Comparison of ENCODE assay signal across 21 cellular contexts in genomic region chr20:32993484-32994050, GRCh38. TPM values are rescaled to one million over a fixed set of nuclear protein-coding genes. Genes with fewer than 3 reads are reported as not detected.
DNase-seq lines count a peak whose midpoint lies in the region; ATAC-seq and TF ChIP-seq lines count a peak whose summit lies in the region.
"Had no signal": no experiment of that assay in that cellular context is flagged by ENCODE, and none has a peak within 500 bp of the region (broad histone marks: within the 10 kb centered on the region; RNA-seq: fewer than 3 reads in every experiment).

No MANE protein-coding gene starts in this region.

- no peaks in the 10 kb centered on the region for H3K27me3 ChIP-seq in endodermal cell (ENCODE audit: control insufficient read depth, insufficient read depth, low read length, poor library complexity, severe bottlenecking)
- H3K27me3 ChIP-seq: BLaER1 treated with 17β-estradiol and CSF1 and Interleukin-3, amounts not matched to agents 10 nM and 100 nM; Peyer's patch had no signal

- no peak overlapping the region for H3K27ac ChIP-seq in endodermal cell (ENCODE audit: low read depth, low read length)
- H3K27ac ChIP-seq: BLaER1 treated with 17β-estradiol and CSF1 and Interleukin-3, amounts not matched to agents 10 nM and 100 nM; Peyer's patch had no signal

- no peak overlapping the region for H3K27ac Mint-ChIP-seq in activated T-cell treated with anti-CD3 and anti-CD28 coated beads, Interleukin-2, amount 50 U/mL, for 72 hours
- no peak overlapping the region for H3K27ac Mint-ChIP-seq in stimulated activated naive CD8-positive, alpha-beta T cell treated with anti-CD3 and anti-CD28 coated beads, Interleukin-15, amount 100 ng/mL, for 72 hours
- H3K27ac Mint-ChIP-seq in endodermal cell: no peak overlapping the region
- H3K27ac Mint-ChIP-seq in CD14-positive monocyte: no peak overlapping the region
- H3K27ac Mint-ChIP-seq: HFFc6 had no signal

- peaks cover 10 to 13% of the 10 kb centered on the region in 2 donors for H3K9me3 Mint-ChIP-seq in activated T-cell treated with anti-CD3 and anti-CD28 coated beads, Interleukin-2, amount 50 U/mL, for 72 hours
- H3K9me3 Mint-ChIP-seq in stimulated activated naive CD8-positive, alpha-beta T cell treated with anti-CD3 and anti-CD28 coated beads, Interleukin-15, amount 100 ng/mL, for 72 hours: peaks cover 13 to 22% of the 10 kb centered on the region in 2 donors
- H3K9me3 Mint-ChIP-seq in endodermal cell (peaks cover 11% of the 10 kb centered on the region), CD14-positive monocyte (peaks cover 0 to 9% (median 0%) of the 10 kb centered on the region in 7 donors)

- H3K36me3 Mint-ChIP-seq in activated T-cell treated with anti-CD3 and anti-CD28 coated beads, Interleukin-2, amount 50 U/mL, for 72 hours (ENCODE audit: insufficient read depth in 2 of 2): peaks cover 6 to 9% of the 10 kb centered on the region in 2 donors
- no peaks in the 10 kb centered on the region for H3K36me3 Mint-ChIP-seq in endodermal cell (ENCODE audit: low read depth)
- no peaks in the 10 kb centered on the region for H3K36me3 Mint-ChIP-seq in CD14-positive monocyte

- peaks cover 9% of the 10 kb centered on the region for H3K9me3 ChIP-seq in endodermal cell (ENCODE audit: control insufficient read depth, low read length)
- H3K9me3 ChIP-seq: Peyer's patch had no signal

- H3K27me3 Mint-ChIP-seq in activated T-cell treated with anti-CD3 and anti-CD28 coated beads, Interleukin-2, amount 50 U/mL, for 72 hours (ENCODE audit: low read depth): no peaks in the 10 kb centered on the region
- no peaks in the 10 kb centered on the region for H3K27me3 Mint-ChIP-seq in stimulated activated naive CD8-positive, alpha-beta T cell treated with anti-CD3 and anti-CD28 coated beads, Interleukin-15, amount 100 ng/mL, for 72 hours
- H3K27me3 Mint-ChIP-seq in endodermal cell (ENCODE audit: insufficient read depth) (no peaks in the 10 kb centered on the region), CD14-positive monocyte (ENCODE audit: low read depth in 3 of 3) (peaks cover 0 to 1% (median 0%) of the 10 kb centered on the region in 3 donors)

- ATAC-seq in activated T-cell treated with anti-CD3 and anti-CD28 coated beads, Interleukin-2, amount 50 U/mL, for 72 hours (replicated peaks in 1 of 2): peak; percentile 15 to 27
- ATAC-seq in stimulated activated naive CD8-positive, alpha-beta T cell treated with anti-CD3 and anti-CD28 coated beads, Interleukin-15, Interleukin-2, amounts not matched to agents 100 U/mL and 50 U/mL, for 24 hours: peak; percentile 36
- ATAC-seq in stimulated activated naive CD8-positive, alpha-beta T cell treated with anti-CD3 and anti-CD28 coated beads, Interleukin-15, amount 100 ng/mL, for 72 hours: no peak
- no peak for ATAC-seq in GM19395 (IDR thresholded peaks at IDR 0.05; ENCODE audit: unreplicated experiment)

- H3K4me1 ChIP-seq in endodermal cell (ENCODE audit: control insufficient read depth, insufficient read depth, low read length): no peaks in the 10 kb centered on the region
- H3K4me1 ChIP-seq: Peyer's patch had no signal

- WGBS in endodermal cell (ENCODE audit: insufficient coverage in 1 of 2, insufficient read length in 1 of 2), 2 experiments: 91 to 95% methylated on average over 7 to 8 of the region's 8 CpGs

- H3K4me1 Mint-ChIP-seq in activated T-cell treated with anti-CD3 and anti-CD28 coated beads, Interleukin-2, amount 50 U/mL, for 72 hours (ENCODE audit: low read depth): peaks cover 46% of the 10 kb centered on the region
- peaks cover 42% of the 10 kb centered on the region for H3K4me1 Mint-ChIP-seq in stimulated activated naive CD8-positive, alpha-beta T cell treated with anti-CD3 and anti-CD28 coated beads, Interleukin-15, amount 100 ng/mL, for 72 hours
- H3K4me1 Mint-ChIP-seq in endodermal cell: no peaks in the 10 kb centered on the region
- no peaks in the 10 kb centered on the region for H3K4me1 Mint-ChIP-seq in CD14-positive monocyte

- no peak overlapping the region for H3K9ac ChIP-seq in endodermal cell (ENCODE audit: extremely low read depth, low read length, poor library complexity, severe bottlenecking)
- H3K9ac ChIP-seq: BLaER1 treated with 17β-estradiol and CSF1 and Interleukin-3, amounts not matched to agents 10 nM and 100 nM had no signal

- intact Hi-C loops in CD14-positive monocyte (cut with micrococcal nuclease): no loop called here

- DNase-seq in activated T-cell treated with anti-CD3 and anti-CD28 coated beads, Interleukin-2, amount 50 U/mL, for 72 hours: no peak
- no peak for DNase-seq in activated T-cell treated with anti-CD3 and anti-CD28 coated beads, Interleukin-2, amount 50 U/mL, for 1 hour
- no peak for DNase-seq in stimulated activated naive CD8-positive, alpha-beta T cell treated with anti-CD3 and anti-CD28 coated beads, Interleukin-15, Interleukin-2, amounts not matched to agents 100 U/mL and 50 U/mL, for 24 hours
- DNase-seq in stimulated activated naive CD8-positive, alpha-beta T cell treated with anti-CD3 and anti-CD28 coated beads, Interleukin-15, amount 100 ng/mL, for 72 hours: no peak
- DNase-seq in endodermal cell (no peak), CD14-positive monocyte (ENCODE audit: low spot score) (no peak)
- DNase-seq: DMS79 treated with DMSO at 0.1 percent for 48 hours; H7; HFFc6; KG1; NCI-H1417; NCI-H187; NCI-H2107; NCI-H510A; NCI-H748 treated with DMSO at 0.1 percent for 48 hours; NK-92 treated with Interleukin-12 subunit alpha and Interleukin-12 subunit beta, amount 100 ng/mL, for 24 hours; Peyer's patch; SHP77 had no signal

- no peaks in the 10 kb centered on the region for H3K36me3 ChIP-seq in endodermal cell (ENCODE audit: control insufficient read depth, insufficient read depth, low read length)
- H3K36me3 ChIP-seq: BLaER1 treated with 17β-estradiol and CSF1 and Interleukin-3, amounts not matched to agents 10 nM and 100 nM; Peyer's patch had no signal

- no peak overlapping the region for H3K4me3 Mint-ChIP-seq in activated T-cell treated with anti-CD3 and anti-CD28 coated beads, Interleukin-2, amount 50 U/mL, for 72 hours
- no peak overlapping the region for H3K4me3 Mint-ChIP-seq in stimulated activated naive CD8-positive, alpha-beta T cell treated with anti-CD3 and anti-CD28 coated beads, Interleukin-15, amount 100 ng/mL, for 72 hours
- no peak overlapping the region for H3K4me3 Mint-ChIP-seq in endodermal cell
- H3K4me3 Mint-ChIP-seq in CD14-positive monocyte: no peak overlapping the region
- H3K4me3 Mint-ChIP-seq: HFFc6 had no signal

- no peak overlapping the region for H3K4me3 ChIP-seq in endodermal cell (ENCODE audit: low read length)
- H3K4me3 ChIP-seq: BLaER1 treated with 17β-estradiol and CSF1 and Interleukin-3, amounts not matched to agents 10 nM and 100 nM; Peyer's patch had no signal

- TF ChIP-seq CTCF in endodermal cell (conservative IDR thresholded peaks at IDR 0.05) (peak; percentile 11), CD14-positive monocyte (IDR thresholded peaks at IDR 0.05) (no peak)

RNA-seq across cellular contexts. Expression of gene SUN5, which starts 10.7 kb away (rescaled TPM):
- total RNA-seq in activated T-cell treated with anti-CD3 and anti-CD28 coated beads, Interleukin-2, amount 50 U/mL, for 72 hours: not detected
- not detected for total RNA-seq in endodermal cell
- not detected for polyA plus RNA-seq in endodermal cell (2013, experiment 1 of 2)
- not detected for polyA plus RNA-seq in endodermal cell (2013, experiment 2 of 2)
- not detected for polyA plus RNA-seq in CD14-positive monocyte
- total RNA-seq: A673, H7, HFFc6, Peyer's patch had no signal

RNA-seq across cellular contexts. Expression of gene BPIFB2, which starts 13.9 kb away (rescaled TPM):
- total RNA-seq in activated T-cell treated with anti-CD3 and anti-CD28 coated beads, Interleukin-2, amount 50 U/mL, for 72 hours: not detected
- total RNA-seq in endodermal cell: not detected
- not detected for polyA plus RNA-seq in endodermal cell (2013, experiment 1 of 2)
- not detected for polyA plus RNA-seq in endodermal cell (2013, experiment 2 of 2)
- not detected for polyA plus RNA-seq in CD14-positive monocyte
- total RNA-seq: A673, H7, HFFc6, Peyer's patch had no signal

RNA-seq across cellular contexts. Expression of gene BPIFB6, which starts 37.9 kb away (rescaled TPM):
- total RNA-seq in activated T-cell treated with anti-CD3 and anti-CD28 coated beads, Interleukin-2, amount 50 U/mL, for 72 hours: not detected
- total RNA-seq in endodermal cell: not detected
- polyA plus RNA-seq in endodermal cell (2013, experiment 1 of 2): not detected
- polyA plus RNA-seq in endodermal cell (2013, experiment 2 of 2): not detected
- not detected for polyA plus RNA-seq in CD14-positive monocyte
- total RNA-seq: A673, H7, HFFc6, Peyer's patch had no signal

Comparison
In these comparisons a context has a peak if more than half of its experiments do, and no peak if none do; other contexts are left out.
1. ATAC-seq: peak in activated T-cell treated with anti-CD3 and anti-CD28 coated beads, Interleukin-2, amount 50 U/mL, for 72 hours (2 of 2) and stimulated activated naive CD8-positive, alpha-beta T cell treated with anti-CD3 and anti-CD28 coated beads, Interleukin-15, Interleukin-2, amounts not matched to agents 100 U/mL and 50 U/mL, for 24 hours (single experiment); none in stimulated activated naive CD8-positive, alpha-beta T cell treated with anti-CD3 and anti-CD28 coated beads, Interleukin-15, amount 100 ng/mL, for 72 hours (single experiment) and GM19395 (single experiment).